Comparison of ENCODE assay signal across 10 cellular contexts in the genomic region with DNA sequence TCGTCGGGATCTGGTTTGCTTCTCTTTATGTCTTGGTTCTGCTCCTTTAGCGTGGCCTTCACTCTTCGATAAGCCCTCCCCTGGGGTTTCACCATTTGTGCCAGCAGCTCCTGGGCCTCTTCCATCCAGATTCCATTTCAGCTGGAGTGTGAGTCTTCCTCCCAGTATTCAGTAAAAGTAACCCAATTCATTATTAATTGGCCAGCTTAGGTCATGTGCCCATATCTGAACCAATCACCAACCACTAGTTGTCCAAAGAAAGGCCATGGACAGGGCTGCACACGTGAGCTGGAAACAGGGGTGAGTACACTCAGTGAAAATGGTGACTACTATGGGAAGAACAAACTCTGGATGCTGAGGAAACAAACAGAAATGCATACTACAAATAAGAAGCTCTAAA. TPM values are rescaled to one million over a fixed set of nuclear protein-coding genes. Genes with fewer than 3 reads are reported as not detected.
"Had no signal": no experiment of that assay in that cellular context is flagged by ENCODE, and none has a peak within 500 bp of the region (broad histone marks: within the 10 kb centered on the region; RNA-seq: fewer than 3 reads in every experiment).

No MANE protein-coding gene starts in this region.

- FAIRE-seq: HepG2, HTR-8/SVneo, K562 had no signal

- H3K9ac ChIP-seq: KMS-11 had no signal

- H3K27ac ChIP-seq: HL-60, KMS-11 had no signal

- DNase-seq: IMR-90, KBM-7, KG1 had no signal

- H3K27ac Mint-ChIP-seq: IgD-negative memory B cell had no signal

- H3K4me2 ChIP-seq: KMS-11 had no signal

- H3K4me3 ChIP-seq: K562 had no signal

- ATAC-seq: HepG2, K562 had no signal

RNA-seq across cellular contexts. Expression of gene DOK5, which starts 2.8 kb away (rescaled TPM):
- total RNA-seq: HepG2, HT-29, K562 had no signal
- polyA plus RNA-seq: HepG2, IgD-negative memory B cell, K562 had no signal
